Comparison of ENCODE assay signal across 22 cellular contexts in genomic region chr12:108518716-108519496, GRCh38.
"Had no signal": no experiment of that assay in that cellular context is flagged by ENCODE, and none has a peak within 500 bp of the region (broad histone marks: within the 10 kb centered on the region; RNA-seq: fewer than 3 reads in every experiment).

No MANE protein-coding gene starts in this region.

- H3K4me3 Mint-ChIP-seq: activated CD4-positive, alpha-beta memory T cell treated with anti-CD3 and anti-CD28 coated beads, Interleukin-2, amount 10 ng/mL, durations not matched to agents 7 days and 5 days; activated naive CD4-positive, alpha-beta T cell treated with anti-CD3 and anti-CD28 coated beads, Interleukin-2, amount 50 U/mL, for 24 hours; activated T-cell treated with anti-CD3 and anti-CD28 coated beads, Interleukin-2, amount 50 U/mL, for 72 hours; memory B cell; nephron progenitor cell; stimulated activated memory B cell treated with anti-CD40 and anti-IgM and Interleukin-4, amounts not matched to agents 10 μg/mL and 1 μg/mL and 100 μg/mL, for 72 hours; T-helper 1 cell treated with Interleukin-12 subunit alpha and Interleukin-12 subunit beta and Interleukin-4 antibody, amounts not matched to agents 30 μg/mL and 1 μg/mL, for 36 hours had no signal

- H3K27me3 Mint-ChIP-seq: activated CD4-positive, alpha-beta memory T cell treated with anti-CD3 and anti-CD28 coated beads, Interleukin-2, amount 10 ng/mL, durations not matched to agents 7 days and 5 days; activated naive CD4-positive, alpha-beta T cell treated with anti-CD3 and anti-CD28 coated beads, Interleukin-2, amount 50 U/mL, for 24 hours; brain; memory B cell; stimulated activated memory B cell treated with anti-CD40 and anti-IgM and Interleukin-4, amounts not matched to agents 10 μg/mL and 1 μg/mL and 100 μg/mL, for 72 hours had no signal

- H3K27ac ChIP-seq: heart left ventricle, transverse colon, vagina had no signal

- H3K27me3 ChIP-seq: heart left ventricle, transverse colon, vagina had no signal

- H3K27ac Mint-ChIP-seq: activated CD4-positive, alpha-beta memory T cell treated with anti-CD3 and anti-CD28 coated beads, Interleukin-2, amount 10 ng/mL, durations not matched to agents 7 days and 5 days; memory B cell; stimulated activated memory B cell treated with anti-CD40 and anti-IgM and Interleukin-4, amounts not matched to agents 10 μg/mL and 1 μg/mL and 100 μg/mL, for 72 hours; T-helper 1 cell treated with Interleukin-12 subunit alpha and Interleukin-12 subunit beta and Interleukin-4 antibody, amounts not matched to agents 30 μg/mL and 1 μg/mL, for 36 hours had no signal

- H3K9me3 ChIP-seq: heart left ventricle, transverse colon, vagina had no signal

- H3K4me3 ChIP-seq: heart left ventricle, transverse colon, vagina had no signal

- H3K9me3 Mint-ChIP-seq: activated CD4-positive, alpha-beta memory T cell treated with anti-CD3 and anti-CD28 coated beads, Interleukin-2, amount 10 ng/mL, durations not matched to agents 7 days and 5 days; activated naive CD4-positive, alpha-beta T cell treated with anti-CD3 and anti-CD28 coated beads, Interleukin-2, amount 50 U/mL, for 24 hours; activated T-cell treated with anti-CD3 and anti-CD28 coated beads, Interleukin-2, amount 50 U/mL, for 72 hours; memory B cell; nephron progenitor cell; stimulated activated memory B cell treated with anti-CD40 and anti-IgM and Interleukin-4, amounts not matched to agents 10 μg/mL and 1 μg/mL and 100 μg/mL, for 72 hours; T-helper 1 cell treated with Interleukin-12 subunit alpha and Interleukin-12 subunit beta and Interleukin-4 antibody, amounts not matched to agents 30 μg/mL and 1 μg/mL, for 36 hours had no signal

- ATAC-seq: activated T-cell treated with anti-CD3 and anti-CD28 coated beads, Interleukin-2, amount 50 U/mL, for 72 hours; heart left ventricle; left cardiac atrium; sciatic nerve; stimulated activated memory B cell treated with anti-CD40 and anti-IgM and Interleukin-4, amounts not matched to agents 10 μg/mL and 1 μg/mL and 100 μg/mL, for 72 hours had no signal

- FAIRE-seq: islet of Langerhans, small intestine had no signal

- DNase-seq: activated CD4-positive, alpha-beta memory T cell treated with anti-CD3 and anti-CD28 coated beads, Interleukin-2, amount 10 ng/mL, durations not matched to agents 7 days and 5 days; activated gamma-delta T cell; activated T-cell treated with anti-CD3 and anti-CD28 coated beads, Interleukin-2, amount 50 U/mL, for 72 hours; aorta; central memory CD4-positive, alpha-beta T cell; effector memory CD4-positive, alpha-beta T cell; heart left ventricle; left cardiac atrium; nephron progenitor cell; occipital lobe; small intestine; stimulated activated CD4-positive, alpha-beta T cell treated with anti-CD3 and anti-CD28 coated beads, Interleukin-2, amount 100 ng/mL, for 24 hours; T1000; transverse colon had no signal
